Comparison of ENCODE assay signal across 8 cellular contexts in genomic region chr11:118338637-118339061, GRCh38. TPM values are rescaled to one million over a fixed set of nuclear protein-coding genes. Genes with fewer than 3 reads are reported as not detected.
A peak's percentile ranks its signal among the peaks of the same experiment; 100 is the strongest.
DNase-seq lines count a peak whose midpoint lies in the region; ATAC-seq lines count a peak whose summit lies in the region.

No MANE protein-coding gene starts in this region.

- H3K4me1 Mint-ChIP-seq in activated CD4-positive, alpha-beta T cell treated with anti-CD3 and anti-CD28 coated beads for 36 hours: peaks cover 45% of the 10 kb centered on the region

- peaks cover 55% of the 10 kb centered on the region for H3K36me3 Mint-ChIP-seq in activated CD4-positive, alpha-beta T cell treated with anti-CD3 and anti-CD28 coated beads for 36 hours (ENCODE audit: low read depth)

- ATAC-seq in GM19351 (IDR thresholded peaks at IDR 0.05; ENCODE audit: unreplicated experiment) (peak; percentile 61), GM18519 (IDR thresholded peaks at IDR 0.05; ENCODE audit: low FRiP score, unreplicated experiment) (no peak)
- ATAC-seq in activated CD4-positive, alpha-beta T cell treated with anti-CD3 and anti-CD28 coated beads for 36 hours: peak; percentile 63

- POLR2A ChIA-PET in activated CD4-positive, alpha-beta T cell treated with anti-CD3 and anti-CD28 coated beads for 36 hours (lab: Charles Lee): interaction anchor here (0.7 to 1.4 kb wide), 5 partner anchors 30 to 122 kb away, joined by 3 to 6 read pairs (median 4); partner anchors contain the start of gene CD3E

- CTCF ChIA-PET in activated CD4-positive, alpha-beta T cell treated with anti-CD3 and anti-CD28 coated beads for 36 hours (lab: Charles Lee): interaction anchor here (0.8 to 2.2 kb wide), 10 partner anchors 9 to 140 kb away, joined by 3 to 11 read pairs (median 4); no protein-coding TSS in a partner anchor

- peak overlapping the region; percentile 100 for H3K27ac Mint-ChIP-seq in activated CD4-positive, alpha-beta T cell treated with anti-CD3 and anti-CD28 coated beads for 36 hours

- no peaks in the 10 kb centered on the region for H3K27me3 Mint-ChIP-seq in activated CD4-positive, alpha-beta T cell treated with anti-CD3 and anti-CD28 coated beads for 36 hours

- intact Hi-C loops in activated CD4-positive, alpha-beta T cell treated with anti-CD3 and anti-CD28 coated beads for 36 hours (cut with DNase I, micrococcal nuclease): loop anchor here (1.0 to 2.0 kb wide), 4 partner anchors 29 to 234 kb away; partner anchors contain the start of genes ARCN1 (in 1 of the 2) and CD3E (in 1 of the 2)

- DNase-seq in activated CD4-positive, alpha-beta T cell treated with anti-CD3 and anti-CD28 coated beads for 36 hours: peak; percentile 94
- peak; percentile 89 for DNase-seq in effector CD4-positive, alpha-beta T cell
- DNase-seq in stimulated activated CD4-positive, alpha-beta T cell treated with anti-CD3 and anti-CD28 coated beads, TNF-alpha, amount 100 ng/mL, for 48 hours (ENCODE audit: low read depth in 3 of 3): peak; percentile 71 to 82 (median 82)
- no peak for DNase-seq in AG08395 (ENCODE audit: low spot score)
- no peak for DNase-seq in NCI-H2107 (lab: John Stamatoyannopoulos, UW)
- DNase-seq in NCI-H1694 (lab: John Stamatoyannopoulos, UW): no peak

- peak overlapping the region; percentile 83 for H3K4me3 Mint-ChIP-seq in activated CD4-positive, alpha-beta T cell treated with anti-CD3 and anti-CD28 coated beads for 36 hours

- H3K9me3 Mint-ChIP-seq in activated CD4-positive, alpha-beta T cell treated with anti-CD3 and anti-CD28 coated beads for 36 hours (ENCODE audit: low read depth): no peaks in the 10 kb centered on the region

RNA-seq across cellular contexts. Expression of gene CD3D, which starts 3.9 kb away (rescaled TPM):
- 100 to 1,000 TPM; 305 to 331 TPM for total RNA-seq in activated CD4-positive, alpha-beta T cell treated with anti-CD3 and anti-CD28 coated beads for 36 hours

RNA-seq across cellular contexts. Expression of gene CD3G, which starts 5.5 kb away (rescaled TPM):
- 100 to 1,000 TPM; 141 to 146 TPM for total RNA-seq in activated CD4-positive, alpha-beta T cell treated with anti-CD3 and anti-CD28 coated beads for 36 hours

RNA-seq across cellular contexts. Expression of gene UBE4A, which starts 20.8 kb away (rescaled TPM):
- 10 to 100 TPM; 44.2 to 50.7 TPM for total RNA-seq in activated CD4-positive, alpha-beta T cell treated with anti-CD3 and anti-CD28 coated beads for 36 hours

RNA-seq across cellular contexts. Expression of gene CD3E, which starts 34.1 kb away (rescaled TPM):
- total RNA-seq in activated CD4-positive, alpha-beta T cell treated with anti-CD3 and anti-CD28 coated beads for 36 hours: 100 to 1,000 TPM; 400 to 530 TPM

Comparison
In these comparisons a context has a peak if more than half of its experiments do, and no peak if none do; other contexts are left out.
1. DNase-seq: peak in activated CD4-positive, alpha-beta T cell treated with anti-CD3 and anti-CD28 coated beads for 36 hours (single experiment), effector CD4-positive, alpha-beta T cell (single experiment) and stimulated activated CD4-positive, alpha-beta T cell treated with anti-CD3 and anti-CD28 coated beads, TNF-alpha, amount 100 ng/mL, for 48 hours (3 of 3); none in AG08395 (single experiment), NCI-H2107 (single experiment) and NCI-H1694 (single experiment).